In genomic region chr1:172342584-172343245, GRCh38 we compare ENCODE assay signal across 7 cellular contexts.
DNase-seq lines count a peak whose midpoint lies in the region; ATAC-seq, FAIRE-seq and TF ChIP-seq lines count a peak whose summit lies in the region.

No MANE protein-coding gene starts in this region.

- no peaks in the 10 kb centered on the region for H3K27me3 ChIP-seq in bronchial epithelial cell (ENCODE audit: control insufficient read depth, insufficient read depth, low read length)
- peaks cover 1% of the 10 kb centered on the region for H3K27me3 ChIP-seq in mesendoderm (ENCODE audit: insufficient read depth, low read length, poor library complexity)

- no peak overlapping the region for H2BK15ac ChIP-seq in mesendoderm (replicated peaks; ENCODE audit: low read depth)

- H3K56ac ChIP-seq in mesendoderm (ENCODE audit: low read length) = no peak overlapping the region

- H3K4me1 ChIP-seq in mesendoderm (ENCODE audit: control insufficient read depth, low read depth, low read length) = no peaks in the 10 kb centered on the region

- H3K27ac ChIP-seq in substantia nigra (ENCODE audit: low read depth, low read length, poor library complexity, severe bottlenecking) = peak overlapping the region; percentile 18
- no peak overlapping the region for H3K27ac ChIP-seq in mesendoderm (ENCODE audit: low read depth, low read length)

- no peak overlapping the region for H3K9ac ChIP-seq in mesendoderm (ENCODE audit: low read length)

- no CpG with 5 or more reads among the region's 4 CpGs for WGBS in mesendoderm (ENCODE audit: extremely low coverage, insufficient coverage, low lambda C conversion rate)

- no peak overlapping the region for H3K4me3 ChIP-seq in bronchial epithelial cell (ENCODE audit: low read depth, low read length)
- H3K4me3 ChIP-seq in mesendoderm (ENCODE audit: low read length) = no peak overlapping the region

- no peaks in the 10 kb centered on the region for H3K79me1 ChIP-seq in mesendoderm (ENCODE audit: low read length)

- no peak overlapping the region for H4K8ac ChIP-seq in mesendoderm (ENCODE audit: low read depth, low read length)

- FAIRE-seq in bronchial epithelial cell (lab: Jason Lieb, UNC) = no peak

- DNase-seq in HT1080 (ENCODE audit: low read depth) = peak; percentile 46
- DNase-seq in bronchial epithelial cell (ENCODE audit: low read depth) = peak; percentile 47
- no peak for DNase-seq in substantia nigra (lab: John Stamatoyannopoulos, UW)
- no peak for DNase-seq in amygdala (lab: John Stamatoyannopoulos, UW)
- DNase-seq in mesendoderm = no peak
- no peak for DNase-seq in NCI-H1105 treated with DMSO at 0.1 percent for 48 hours (lab: John Stamatoyannopoulos, UW)

- H3K36me3 ChIP-seq in bronchial epithelial cell (ENCODE audit: control insufficient read depth, insufficient read depth, low read length) (no peaks in the 10 kb centered on the region), mesendoderm (ENCODE audit: control insufficient read depth, insufficient read depth, low read length) (no peaks in the 10 kb centered on the region)

- H3K18ac ChIP-seq in mesendoderm (ENCODE audit: low read length) = no peak overlapping the region

- H3K4me2 ChIP-seq in mesendoderm (ENCODE audit: low read length) = no peak overlapping the region

- no peak overlapping the region for H3K4ac ChIP-seq in mesendoderm (ENCODE audit: low read depth, low read length)

- H3K23ac ChIP-seq in mesendoderm (ENCODE audit: low read length) = no peak overlapping the region

- no peak overlapping the region for H2AK5ac ChIP-seq in mesendoderm (ENCODE audit: low read length)

- no peak overlapping the region for H2BK120ac ChIP-seq in mesendoderm (ENCODE audit: low read depth, low read length)

- H4K5ac ChIP-seq in mesendoderm (ENCODE audit: low read length) = no peak overlapping the region

- H2BK5ac ChIP-seq in mesendoderm (ENCODE audit: low read length) = no peak overlapping the region

- no peak for TF ChIP-seq CTCF in bronchial epithelial cell (IDR thresholded peaks at IDR 0.05; ENCODE audit: insufficient read depth, low read length, severe bottlenecking)

- H3K79me2 ChIP-seq in mesendoderm (ENCODE audit: control insufficient read depth, insufficient read depth, low read length) = no peaks in the 10 kb centered on the region

- ATAC-seq in GM21367 (IDR thresholded peaks at IDR 0.05; ENCODE audit: unreplicated experiment) = peak; percentile 37

Comparison
In these comparisons a context has a peak if more than half of its experiments do, and no peak if none do; other contexts are left out.
1. DNase-seq: peak in HT1080 (single experiment) and bronchial epithelial cell (single experiment); none in substantia nigra (0 of 49), amygdala (0 of 56), mesendoderm (single experiment) and NCI-H1105 treated with DMSO at 0.1 percent for 48 hours (single experiment).